Comparison of ENCODE assay signal across 18 cellular contexts in the genomic region with DNA sequence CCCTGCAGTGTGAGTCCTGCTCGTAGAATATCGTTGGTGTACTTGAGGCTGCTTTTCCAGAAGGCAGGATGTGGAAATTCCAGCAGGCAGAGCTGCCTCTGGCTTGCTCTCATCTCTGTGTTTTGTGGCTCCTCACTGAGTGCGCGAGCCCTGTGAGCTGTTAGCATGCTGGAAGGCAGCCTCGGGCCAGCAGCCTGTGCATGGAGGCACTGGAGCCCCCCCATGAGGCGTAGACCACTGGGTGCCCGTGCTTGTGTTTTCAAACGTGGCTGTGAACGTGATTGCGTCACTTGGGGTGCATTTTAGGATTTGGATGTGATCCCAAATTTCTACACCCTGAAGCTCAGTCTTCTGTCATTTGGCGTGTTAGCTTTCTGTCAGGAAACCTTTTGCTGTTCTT. TPM values are rescaled to one million over a fixed set of nuclear protein-coding genes. Genes with fewer than 3 reads are reported as not detected.
DNase-seq lines count a peak whose midpoint lies in the region; ATAC-seq lines count a peak whose summit lies in the region.
"Had no signal": no experiment of that assay in that cellular context is flagged by ENCODE, and none has a peak within 500 bp of the region (broad histone marks: within the 10 kb centered on the region; RNA-seq: fewer than 3 reads in every experiment).

No MANE protein-coding gene starts in this region.

- H2BK12ac ChIP-seq in mesenchymal stem cell (ENCODE audit: low read length in 2 of 2): no peak overlapping the region

- H3K9me3 ChIP-seq in GM23248 (ENCODE audit: low read depth): no peaks in the 10 kb centered on the region
- H3K9me3 ChIP-seq in mesenchymal stem cell (ENCODE audit: control insufficient read depth, low read length): no peaks in the 10 kb centered on the region
- H3K9me3 ChIP-seq: colonic mucosa, ovary had no signal

- peaks cover 55% of the 10 kb centered on the region for H3K4me1 Mint-ChIP-seq in central memory CD8-positive, alpha-beta T cell

- peak overlapping the region in 1 of 2 experiments; percentile 81 for H3K14ac ChIP-seq in mesenchymal stem cell (ENCODE audit: low read length in 2 of 2)

- peaks cover 14% of the 10 kb centered on the region; the same call in 1 of the 2 replicates for H3F3A ChIP-seq in GM23248 (ENCODE audit: insufficient read depth)

- H3K4me1 ChIP-seq in GM23248 (ENCODE audit: insufficient read depth) (peaks cover 29% of the 10 kb centered on the region), mesenchymal stem cell (ENCODE audit: control insufficient read depth, insufficient read depth, low read depth, low read length) (peaks cover 25% of the 10 kb centered on the region)

- H3K9me2 ChIP-seq in GM23248 (ENCODE audit: insufficient read depth): no peaks in the 10 kb centered on the region

- H4K91ac ChIP-seq in mesenchymal stem cell (ENCODE audit: low read length): no peak overlapping the region

- no peak overlapping the region for H2BK15ac ChIP-seq in mesenchymal stem cell (ENCODE audit: low read depth, poor library complexity, severe bottlenecking)

- H3K79me1 ChIP-seq in mesenchymal stem cell (replicated peaks; ENCODE audit: low read length, poor library complexity, severe bottlenecking): peaks cover 38% of the 10 kb centered on the region

- in situ Hi-C loops in GM23248 (cut with MboI): no loop called here

- H2AK5ac ChIP-seq in mesenchymal stem cell (ENCODE audit: low read length, severe bottlenecking): no peak overlapping the region

- H3K36me3 ChIP-seq in GM23248 (ENCODE audit: low read depth) (peaks cover 3% of the 10 kb centered on the region; the same call in 1 of the 2 replicates), mesenchymal stem cell (ENCODE audit: control insufficient read depth in 1 of 2, insufficient read depth in 2 of 2, low read depth in 1 of 2, low read length in 2 of 2) (peaks cover 35 to 44% of the 10 kb centered on the region in 2 experiments)
- H3K36me3 ChIP-seq: colonic mucosa had no signal

- no peaks in the 10 kb centered on the region; the same call in 1 of the 2 replicates for H4K20me1 ChIP-seq in GM23248 (ENCODE audit: insufficient read depth)

- H3K9ac ChIP-seq in GM23248 (peak overlapping the region; percentile 44), mesenchymal stem cell (ENCODE audit: low read length) (peak overlapping the region; percentile 59)

- peak overlapping the region; percentile 85 for H3K4me3 Mint-ChIP-seq in central memory CD8-positive, alpha-beta T cell

- DNase-seq in AG08395 (ENCODE audit: low spot score) (peak; percentile 65), GM23248 (peak; percentile 72), mesenchymal stem cell (peak; percentile 33), dermis blood vessel endothelial cell (no peak), NCI-H510A treated with DMSO at 0.1 percent for 48 hours (lab: John Stamatoyannopoulos, UW) (no peak)
- no peak for DNase-seq in central memory CD8-positive, alpha-beta T cell (ENCODE audit: low spot score in 2 of 2)
- no peak for DNase-seq in stimulated activated CD4-positive, alpha-beta T cell treated with anti-CD3 and anti-CD28 coated beads, Interleukin-1b, Interleukin-23, amount 100 ng/mL, for 48 hours
- DNase-seq: activated CD4-positive, alpha-beta T cell treated with anti-CD3 and anti-CD28 coated beads for 36 hours; activated gamma-delta T cell; CD8-positive, alpha-beta memory T cell; colonic mucosa; left ventricle myocardium superior; NCI-H526 treated with DMSO at 0.1 percent for 48 hours; ovary; stimulated activated naive CD8-positive, alpha-beta T cell treated with anti-CD3 and anti-CD28 coated beads, Interleukin-15, amount 100 ng/mL, for 72 hours had no signal

- peaks cover 47% of the 10 kb centered on the region for H3K36me3 Mint-ChIP-seq in central memory CD8-positive, alpha-beta T cell (ENCODE audit: insufficient read depth)

- H3K27me3 ChIP-seq in GM23248 (replicated peaks; ENCODE audit: insufficient read depth) (no peaks in the 10 kb centered on the region), mesenchymal stem cell (ENCODE audit: control insufficient read depth in 1 of 2, insufficient read depth in 1 of 2, low read length in 2 of 2) (no peaks in the 10 kb centered on the region)
- H3K27me3 ChIP-seq: colonic mucosa, ovary had no signal

- peak overlapping the region; percentile 57 for H3K4me2 ChIP-seq in GM23248 (ENCODE audit: unreplicated experiment)
- H3K4me2 ChIP-seq in mesenchymal stem cell (ENCODE audit: low read length, poor library complexity, severe bottlenecking): no peak overlapping the region

- no peak for ATAC-seq in central memory CD8-positive, alpha-beta T cell (replicated peaks; ENCODE audit: extremely low read depth, poor library complexity, severe bottlenecking)
- ATAC-seq in HG03108 (IDR thresholded peaks at IDR 0.05; ENCODE audit: unreplicated experiment): no peak
- ATAC-seq: activated CD4-positive, alpha-beta T cell treated with anti-CD3 and anti-CD28 coated beads for 36 hours; left ventricle myocardium superior; stimulated activated naive CD8-positive, alpha-beta T cell treated with anti-CD3 and anti-CD28 coated beads, Interleukin-15, amount 100 ng/mL, for 72 hours had no signal

- no peak overlapping the region for H2BK120ac ChIP-seq in mesenchymal stem cell (ENCODE audit: low read depth, low read length)

- no peaks in the 10 kb centered on the region for H3K9me3 Mint-ChIP-seq in central memory CD8-positive, alpha-beta T cell
- H3K9me3 Mint-ChIP-seq: CD8-positive, alpha-beta memory T cell; stimulated activated naive CD8-positive, alpha-beta T cell treated with anti-CD3 and anti-CD28 coated beads, Interleukin-15, amount 100 ng/mL, for 72 hours had no signal

- H4K8ac ChIP-seq in mesenchymal stem cell (ENCODE audit: low read length): peak overlapping the region; percentile 1

- H3K79me2 ChIP-seq in GM23248 (ENCODE audit: insufficient read depth): peaks cover 55% of the 10 kb centered on the region

- 15 to 25% methylated on average over 11 of the region's 11 CpGs for WGBS in GM23248 (ENCODE audit: low coverage in 1 of 2, low lambda C conversion rate in 2 of 2, missing lambda C conversion rate in 2 of 2), 2 experiments
- 76% methylated on average over 11 of the region's 11 CpGs for WGBS in mesenchymal stem cell

- peak overlapping the region; percentile 25; the same call in 1 of the 2 replicates for H3K4me3 ChIP-seq in GM23248
- peak overlapping the region in 1 of 2 experiments; percentile 96 for H3K4me3 ChIP-seq in mesenchymal stem cell (ENCODE audit: insufficient read depth in 1 of 2, low read depth in 1 of 2, low read length in 2 of 2)
- H3K4me3 ChIP-seq: colonic mucosa, ovary had no signal

- H2BK5ac ChIP-seq in mesenchymal stem cell (ENCODE audit: low read depth, low read length, poor library complexity, severe bottlenecking): no peak overlapping the region

- H3K27me3 Mint-ChIP-seq in central memory CD8-positive, alpha-beta T cell: no peaks in the 10 kb centered on the region
- H3K27me3 Mint-ChIP-seq: activated CD4-positive, alpha-beta T cell treated with anti-CD3 and anti-CD28 coated beads for 36 hours; stimulated activated naive CD8-positive, alpha-beta T cell treated with anti-CD3 and anti-CD28 coated beads, Interleukin-15, amount 100 ng/mL, for 72 hours had no signal

- peak overlapping the region in 1 of 2 experiments; percentile 66 for H3K18ac ChIP-seq in mesenchymal stem cell (ENCODE audit: low read depth in 1 of 2, low read length in 2 of 2)

- H3K27ac Mint-ChIP-seq in central memory CD8-positive, alpha-beta T cell (ENCODE audit: low read depth): no peak overlapping the region
- H3K27ac Mint-ChIP-seq: activated CD4-positive, alpha-beta T cell treated with anti-CD3 and anti-CD28 coated beads for 36 hours had no signal

- H3K27ac ChIP-seq in GM23248 (peak overlapping the region; percentile 38), mesenchymal stem cell (ENCODE audit: low read length, poor library complexity, severe bottlenecking) (no peak overlapping the region)
- H3K27ac ChIP-seq: colonic mucosa, ovary had no signal

- peak overlapping the region in 1 of 2 experiments; percentile 73 for H3K23ac ChIP-seq in mesenchymal stem cell (ENCODE audit: low read length in 2 of 2)

- H2AFZ ChIP-seq in GM23248: no peak overlapping the region
- no peak overlapping the region for H2AFZ ChIP-seq in mesenchymal stem cell (ENCODE audit: low read depth, low read length)

- H3K4ac ChIP-seq in mesenchymal stem cell (ENCODE audit: low read depth in 1 of 2, low read length in 2 of 2): peak overlapping the region in 1 of 2 experiments; percentile 20

RNA-seq across cellular contexts. Expression of a gene that starts 3.2 kb away (rescaled TPM):
- 25.9 and 29.2 TPM in 2 replicates for total RNA-seq in GM23248 (2014; rRNA removed; shearing (Covaris generic))
- polyA plus RNA-seq in GM23248 (2016; fragmentation: Nextera tagmentation; extraction: Ambion mirVana): 21.0 and 21.8 TPM in 2 replicates
- polyA plus RNA-seq in mesenchymal stem cell (2013, experiment 1 of 2): 15.8 TPM
- polyA plus RNA-seq in mesenchymal stem cell (2013, experiment 2 of 2): 15.4 TPM
- total RNA-seq in dermis blood vessel endothelial cell: 18.5 and 31.4 TPM in 2 replicates

RNA-seq across cellular contexts. Expression of a gene that starts 25.3 kb away (rescaled TPM):
- not detected in 2 replicates for total RNA-seq in GM23248 (2014; rRNA removed; shearing (Covaris generic))
- not detected in 2 replicates for polyA plus RNA-seq in GM23248 (2016; fragmentation: Nextera tagmentation; extraction: Ambion mirVana)
- polyA plus RNA-seq in mesenchymal stem cell (2013, experiment 1 of 2): not detected
- polyA plus RNA-seq in mesenchymal stem cell (2013, experiment 2 of 2): not detected
- not detected in 2 replicates for total RNA-seq in dermis blood vessel endothelial cell
- total RNA-seq: glomerular endothelial cell, SK-MEL-5 had no signal
- polyA plus RNA-seq: CD8-positive, alpha-beta memory T cell; ovary had no signal

Comparison
In these comparisons a context has a peak if more than half of its experiments do, and no peak if none do; other contexts are left out.
1. DNase-seq: peak in AG08395 (single experiment), GM23248 (single experiment) and mesenchymal stem cell (single experiment); none in central memory CD8-positive, alpha-beta T cell (0 of 2), dermis blood vessel endothelial cell (single experiment), stimulated activated CD4-positive, alpha-beta T cell treated with anti-CD3 and anti-CD28 coated beads, Interleukin-1b, Interleukin-23, amount 100 ng/mL, for 48 hours (single experiment) and NCI-H510A treated with DMSO at 0.1 percent for 48 hours (single experiment).